ENCODE assay signal across 1 cellular context in the genomic region with DNA sequence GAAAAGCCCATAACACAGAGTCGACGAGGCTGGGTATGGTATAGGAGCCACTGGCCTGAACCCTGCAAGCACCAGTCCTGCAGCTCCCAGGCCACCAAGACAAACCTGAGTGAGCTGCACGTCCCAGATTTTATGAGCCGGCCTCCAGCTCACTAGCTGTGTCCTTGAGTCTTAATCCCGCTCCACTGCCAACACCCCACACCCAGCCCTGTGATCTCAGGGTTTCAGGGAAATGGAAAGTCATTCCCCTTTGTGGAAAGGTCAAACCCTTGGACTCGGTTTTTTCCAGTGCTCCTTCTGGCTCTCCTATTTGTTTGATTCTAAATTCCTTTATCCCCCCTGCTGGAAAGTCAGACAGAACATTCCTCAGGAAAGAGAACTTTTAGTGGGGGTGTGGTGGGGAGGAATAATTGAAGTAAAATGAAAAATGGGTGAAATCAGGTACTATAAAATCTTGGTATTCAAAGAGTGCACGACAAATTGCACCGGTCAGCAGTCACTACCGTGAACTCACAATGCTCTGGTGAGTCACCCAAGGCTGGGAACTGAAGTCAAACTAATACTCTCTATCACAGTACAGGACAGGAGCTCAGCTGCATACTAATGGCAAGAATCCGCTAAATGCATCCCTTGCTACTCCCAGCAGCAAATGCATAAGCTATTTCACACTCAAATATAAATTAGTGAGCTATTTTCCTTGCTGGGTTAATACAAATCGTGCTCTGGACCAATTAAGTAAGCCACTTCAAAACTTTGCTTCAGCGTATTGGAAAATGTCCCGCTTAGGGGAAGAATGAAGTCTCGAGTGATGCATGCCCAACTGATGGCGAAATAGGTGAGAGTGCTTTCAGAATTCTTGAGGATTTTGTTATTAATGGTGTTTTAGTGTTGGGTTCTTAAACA.
TF ChIP-seq lines count a peak whose summit lies in the region.

No MANE protein-coding gene starts in this region.

TF ChIP-seq in GM23338, 12 proteins besides CTCF, POLR2A, EP300 and RAD21 (continued from another document):
- TF ChIP-seq, protein P1, sequence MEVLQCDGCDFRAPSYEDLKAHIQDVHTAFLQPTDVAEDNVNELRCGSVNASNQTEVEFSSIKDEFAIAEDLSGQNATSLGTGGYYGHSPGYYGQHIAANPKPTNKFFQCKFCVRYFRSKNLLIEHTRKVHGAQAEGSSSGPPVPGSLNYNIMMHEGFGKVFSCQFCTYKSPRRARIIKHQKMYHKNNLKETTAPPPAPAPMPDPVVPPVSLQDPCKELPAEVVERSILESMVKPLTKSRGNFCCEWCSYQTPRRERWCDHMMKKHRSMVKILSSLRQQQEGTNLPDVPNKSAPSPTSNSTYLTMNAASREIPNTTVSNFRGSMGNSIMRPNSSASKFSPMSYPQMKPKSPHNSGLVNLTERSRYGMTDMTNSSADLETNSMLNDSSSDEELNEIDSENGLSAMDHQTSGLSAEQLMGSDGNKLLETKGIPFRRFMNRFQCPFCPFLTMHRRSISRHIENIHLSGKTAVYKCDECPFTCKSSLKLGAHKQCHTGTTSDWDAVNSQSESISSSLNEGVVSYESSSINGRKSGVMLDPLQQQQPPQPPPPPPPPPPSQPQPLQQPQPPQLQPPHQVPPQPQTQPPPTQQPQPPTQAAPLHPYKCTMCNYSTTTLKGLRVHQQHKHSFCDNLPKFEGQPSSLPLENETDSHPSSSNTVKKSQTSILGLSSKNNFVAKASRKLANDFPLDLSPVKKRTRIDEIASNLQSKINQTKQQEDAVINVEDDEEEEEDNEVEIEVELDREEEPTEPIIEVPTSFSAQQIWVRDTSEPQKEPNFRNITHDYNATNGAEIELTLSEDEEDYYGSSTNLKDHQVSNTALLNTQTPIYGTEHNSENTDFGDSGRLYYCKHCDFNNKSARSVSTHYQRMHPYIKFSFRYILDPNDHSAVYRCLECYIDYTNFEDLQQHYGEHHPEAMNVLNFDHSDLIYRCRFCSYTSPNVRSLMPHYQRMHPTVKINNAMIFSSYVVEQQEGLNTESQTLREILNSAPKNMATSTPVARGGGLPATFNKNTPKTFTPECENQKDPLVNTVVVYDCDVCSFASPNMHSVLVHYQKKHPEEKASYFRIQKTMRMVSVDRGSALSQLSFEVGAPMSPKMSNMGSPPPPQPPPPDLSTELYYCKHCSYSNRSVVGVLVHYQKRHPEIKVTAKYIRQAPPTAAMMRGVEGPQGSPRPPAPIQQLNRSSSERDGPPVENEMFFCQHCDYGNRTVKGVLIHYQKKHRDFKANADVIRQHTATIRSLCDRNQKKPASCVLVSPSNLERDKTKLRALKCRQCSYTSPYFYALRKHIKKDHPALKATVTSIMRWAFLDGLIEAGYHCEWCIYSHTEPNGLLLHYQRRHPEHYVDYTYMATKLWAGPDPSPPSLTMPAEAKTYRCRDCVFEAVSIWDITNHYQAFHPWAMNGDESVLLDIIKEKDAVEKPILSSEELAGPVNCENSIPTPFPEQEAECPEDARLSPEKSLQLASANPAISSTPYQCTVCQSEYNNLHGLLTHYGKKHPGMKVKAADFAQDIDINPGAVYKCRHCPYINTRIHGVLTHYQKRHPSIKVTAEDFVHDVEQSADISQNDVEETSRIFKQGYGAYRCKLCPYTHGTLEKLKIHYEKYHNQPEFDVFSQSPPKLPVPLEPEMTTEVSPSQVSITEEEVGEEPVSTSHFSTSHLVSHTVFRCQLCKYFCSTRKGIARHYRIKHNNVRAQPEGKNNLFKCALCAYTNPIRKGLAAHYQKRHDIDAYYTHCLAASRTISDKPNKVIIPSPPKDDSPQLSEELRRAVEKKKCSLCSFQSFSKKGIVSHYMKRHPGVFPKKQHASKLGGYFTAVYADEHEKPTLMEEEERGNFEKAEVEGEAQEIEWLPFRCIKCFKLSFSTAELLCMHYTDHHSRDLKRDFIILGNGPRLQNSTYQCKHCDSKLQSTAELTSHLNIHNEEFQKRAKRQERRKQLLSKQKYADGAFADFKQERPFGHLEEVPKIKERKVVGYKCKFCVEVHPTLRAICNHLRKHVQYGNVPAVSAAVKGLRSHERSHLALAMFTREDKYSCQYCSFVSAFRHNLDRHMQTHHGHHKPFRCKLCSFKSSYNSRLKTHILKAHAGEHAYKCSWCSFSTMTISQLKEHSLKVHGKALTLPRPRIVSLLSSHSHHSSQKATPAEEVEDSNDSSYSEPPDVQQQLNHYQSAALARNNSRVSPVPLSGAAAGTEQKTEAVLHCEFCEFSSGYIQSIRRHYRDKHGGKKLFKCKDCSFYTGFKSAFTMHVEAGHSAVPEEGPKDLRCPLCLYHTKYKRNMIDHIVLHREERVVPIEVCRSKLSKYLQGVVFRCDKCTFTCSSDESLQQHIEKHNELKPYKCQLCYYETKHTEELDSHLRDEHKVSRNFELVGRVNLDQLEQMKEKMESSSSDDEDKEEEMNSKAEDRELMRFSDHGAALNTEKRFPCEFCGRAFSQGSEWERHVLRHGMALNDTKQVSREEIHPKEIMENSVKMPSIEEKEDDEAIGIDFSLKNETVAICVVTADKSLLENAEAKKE (CRISPR knock-in tag; IDR thresholded peaks at IDR 0.05) = no peak
